In the genomic region with DNA sequence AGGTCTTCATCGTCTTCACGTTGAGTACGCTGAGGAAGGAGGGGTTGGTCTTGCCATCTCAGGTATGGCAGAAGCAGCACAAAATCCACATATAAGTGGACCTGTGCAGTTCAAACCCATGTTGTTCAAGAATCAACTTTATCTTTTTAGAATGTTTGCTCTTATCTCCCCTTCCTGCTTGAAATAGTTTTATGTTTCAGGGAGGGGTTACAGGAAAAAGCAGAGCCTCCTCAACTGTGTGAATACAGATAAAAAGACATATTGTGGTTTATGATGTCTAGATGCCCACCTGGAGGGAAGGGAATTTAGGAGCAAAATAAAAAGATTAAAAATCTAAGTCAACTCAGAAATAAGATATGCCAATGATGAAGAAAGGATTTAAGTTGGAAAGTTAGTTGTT, we compare ENCODE assay signal across 1 cellular context.
TF ChIP-seq lines count a peak whose summit lies in the region.

No MANE protein-coding gene starts in this region.

TF ChIP-seq in K562, 482 proteins besides CTCF, POLR2A, EP300 and RAD21 (continued from another document):
- TF ChIP-seq POLR2AphosphoS5 (IDR thresholded peaks at IDR 0.05; ENCODE audit: control insufficient read depth, insufficient read depth, low read depth, low read length) (peak; percentile 75), ZNF583 (CRISPR knock-in tag; IDR thresholded peaks at IDR 0.05) (no peak), ZNF398 (CRISPR knock-in tag; IDR thresholded peaks at IDR 0.05) (no peak), TAL1 (IDR thresholded peaks at IDR 0.05) (peak; percentile 91), HMGN3 (IDR thresholded peaks at IDR 0.05; ENCODE audit: borderline replicate concordance, extremely low read depth, insufficient read length, low read depth, low read length) (no peak), RCOR1 (IDR thresholded peaks at IDR 0.05; ENCODE audit: borderline replicate concordance in 1 of 2, low read depth in 2 of 2, low read length in 2 of 2) (peak in 1 of 2 experiments; percentile 84; a peak in 2 of 4 replicates), SMAD4 (CRISPR knock-in tag; conservative IDR thresholded peaks at IDR 0.05) (peak; percentile 76), RBM25 (IDR thresholded peaks at IDR 0.05; ENCODE audit: low read depth, low read length, severe bottlenecking) (no peak), ZNF79 (CRISPR knock-in tag; IDR thresholded peaks at IDR 0.05; ENCODE audit: low read depth) (no peak), PML (IDR thresholded peaks at IDR 0.05; ENCODE audit: low read length) (peak; percentile 88), TBL1XR1 (IDR thresholded peaks at IDR 0.05; ENCODE audit: low read length in 2 of 2) (peak in 1 of 2 experiments; percentile 69; a peak in 2 of 4 replicates), SNAPC5 (CRISPR knock-in tag; IDR thresholded peaks at IDR 0.05) (no peak), ETV5 (CRISPR knock-in tag; IDR thresholded peaks at IDR 0.05; ENCODE audit: low read depth) (no peak), MTA2 (IDR thresholded peaks at IDR 0.05; ENCODE audit: low read depth) (peak; percentile 82), MECOM (CRISPR knock-in tag; IDR thresholded peaks at IDR 0.05) (0 out of 2 replicates have a peak, but pooled peaks have one; percentile 47), FOXM1 (IDR thresholded peaks at IDR 0.05; ENCODE audit: low read depth) (peak; percentile 80), FOXM1 (CRISPR knock-in tag; IDR thresholded peaks at IDR 0.05; ENCODE audit: low read depth) (no peak), TEAD4 (IDR thresholded peaks at IDR 0.05; ENCODE audit: low read length) (peak; percentile 96), TEAD4 (CRISPR knock-in tag; IDR thresholded peaks at IDR 0.05; ENCODE audit: borderline replicate concordance) (no peak), ZNF766 (CRISPR knock-in tag; conservative IDR thresholded peaks at IDR 0.05) (peak; percentile 58), ZNF778 (CRISPR knock-in tag; IDR thresholded peaks at IDR 0.05) (no peak), ZEB2 (IDR thresholded peaks at IDR 0.05) (peak; percentile 69; the same call in 1 of the 2 replicates), NELFE (IDR thresholded peaks at IDR 0.05; ENCODE audit: insufficient read depth, insufficient read length) (no peak), CREB1 (IDR thresholded peaks at IDR 0.05) (peak; percentile 31; the same call in 1 of the 2 replicates), CREB1 (CRISPR knock-in tag; IDR thresholded peaks at IDR 0.05) (no peak), MYC (IDR thresholded peaks at IDR 0.05; ENCODE audit: low read depth, low read length) (no peak), MYC (CRISPR knock-in tag; IDR thresholded peaks at IDR 0.05; ENCODE audit: borderline replicate concordance, low read depth) (no peak), PCBP1 (IDR thresholded peaks at IDR 0.05; ENCODE audit: low read depth, low read length, poor library complexity, severe bottlenecking) (no peak), ETV1 (tag; conservative IDR thresholded peaks at IDR 0.05; ENCODE audit: low read depth) (0 out of 2 replicates have a peak, but pooled peaks have one; percentile 18), MCM2 (IDR thresholded peaks at IDR 0.05; ENCODE audit: low read depth) (no peak), ARHGAP35 (IDR thresholded peaks at IDR 0.05; ENCODE audit: partially characterized antibody) (no peak), CBFA2T2 (conservative IDR thresholded peaks at IDR 0.05) (peak; percentile 92), TCF3 (CRISPR knock-in tag; IDR thresholded peaks at IDR 0.05) (peak; percentile 88), ZNF232 (CRISPR knock-in tag; IDR thresholded peaks at IDR 0.05) (no peak), NCOR1 (IDR thresholded peaks at IDR 0.05) (peak; percentile 88), ZNF507 (tag; conservative IDR thresholded peaks at IDR 0.05) (no peak), ZNF699 (CRISPR knock-in tag; IDR thresholded peaks at IDR 0.05; ENCODE audit: insufficient replicate concordance) (no peak), NR2C1 (IDR thresholded peaks at IDR 0.05) (no peak), NR2C1 (tag; IDR thresholded peaks at IDR 0.05) (no peak), SMARCC2 (IDR thresholded peaks at IDR 0.05; ENCODE audit: low read depth) (no peak), AFF4 (CRISPR knock-in tag; IDR thresholded peaks at IDR 0.05) (no peak), PHB2 (IDR thresholded peaks at IDR 0.05; ENCODE audit: low read depth) (peak; percentile 68; the same call in 1 of the 2 replicates), CCNT2 (IDR thresholded peaks at IDR 0.05; ENCODE audit: borderline replicate concordance, extremely low read depth, insufficient read length, low read depth, low read length) (peak; percentile 70)
- TF ChIP-seq, protein P1, sequence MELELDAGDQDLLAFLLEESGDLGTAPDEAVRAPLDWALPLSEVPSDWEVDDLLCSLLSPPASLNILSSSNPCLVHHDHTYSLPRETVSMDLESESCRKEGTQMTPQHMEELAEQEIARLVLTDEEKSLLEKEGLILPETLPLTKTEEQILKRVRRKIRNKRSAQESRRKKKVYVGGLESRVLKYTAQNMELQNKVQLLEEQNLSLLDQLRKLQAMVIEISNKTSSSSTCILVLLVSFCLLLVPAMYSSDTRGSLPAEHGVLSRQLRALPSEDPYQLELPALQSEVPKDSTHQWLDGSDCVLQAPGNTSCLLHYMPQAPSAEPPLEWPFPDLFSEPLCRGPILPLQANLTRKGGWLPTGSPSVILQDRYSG (tag; conservative IDR thresholded peaks at IDR 0.05; ENCODE audit: low read depth): no peak
- TF ChIP-seq, protein P2, sequence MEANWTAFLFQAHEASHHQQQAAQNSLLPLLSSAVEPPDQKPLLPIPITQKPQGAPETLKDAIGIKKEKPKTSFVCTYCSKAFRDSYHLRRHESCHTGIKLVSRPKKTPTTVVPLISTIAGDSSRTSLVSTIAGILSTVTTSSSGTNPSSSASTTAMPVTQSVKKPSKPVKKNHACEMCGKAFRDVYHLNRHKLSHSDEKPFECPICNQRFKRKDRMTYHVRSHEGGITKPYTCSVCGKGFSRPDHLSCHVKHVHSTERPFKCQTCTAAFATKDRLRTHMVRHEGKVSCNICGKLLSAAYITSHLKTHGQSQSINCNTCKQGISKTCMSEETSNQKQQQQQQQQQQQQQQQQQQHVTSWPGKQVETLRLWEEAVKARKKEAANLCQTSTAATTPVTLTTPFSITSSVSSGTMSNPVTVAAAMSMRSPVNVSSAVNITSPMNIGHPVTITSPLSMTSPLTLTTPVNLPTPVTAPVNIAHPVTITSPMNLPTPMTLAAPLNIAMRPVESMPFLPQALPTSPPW (CRISPR knock-in tag; IDR thresholded peaks at IDR 0.05): peak; percentile 63
- TF ChIP-seq, protein P3, sequence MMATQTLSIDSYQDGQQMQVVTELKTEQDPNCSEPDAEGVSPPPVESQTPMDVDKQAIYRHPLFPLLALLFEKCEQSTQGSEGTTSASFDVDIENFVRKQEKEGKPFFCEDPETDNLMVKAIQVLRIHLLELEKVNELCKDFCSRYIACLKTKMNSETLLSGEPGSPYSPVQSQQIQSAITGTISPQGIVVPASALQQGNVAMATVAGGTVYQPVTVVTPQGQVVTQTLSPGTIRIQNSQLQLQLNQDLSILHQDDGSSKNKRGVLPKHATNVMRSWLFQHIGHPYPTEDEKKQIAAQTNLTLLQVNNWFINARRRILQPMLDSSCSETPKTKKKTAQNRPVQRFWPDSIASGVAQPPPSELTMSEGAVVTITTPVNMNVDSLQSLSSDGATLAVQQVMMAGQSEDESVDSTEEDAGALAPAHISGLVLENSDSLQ (IDR thresholded peaks at IDR 0.05): no peak
TF ChIP-seq in K562: peak in this region for 39.
